ENCODE assay signal across 9 cellular contexts in genomic region chr11:105862736-105863367, GRCh38.
A peak's percentile ranks its signal among the peaks of the same experiment; 100 is the strongest.
DNase-seq lines count a peak whose midpoint lies in the region; ATAC-seq and TF ChIP-seq lines count a peak whose summit lies in the region.
"Had no signal": no experiment of that assay in that cellular context is flagged by ENCODE, and none has a peak within 500 bp of the region (broad histone marks: within the 10 kb centered on the region; RNA-seq: fewer than 3 reads in every experiment).

No MANE protein-coding gene starts in this region.

- H3K4me3 ChIP-seq in right lobe of liver: no peak overlapping the region

- TF ChIP-seq POLR2A in right lobe of liver (IDR thresholded peaks at IDR 0.05): no peak

- in situ Hi-C loops in ACHN (cut with HindIII; ENCODE audit: low pct_ligation_motif_present, low pct_unique_long_range_greater_than_20kb, low sequenced_read_pairs): no loop called here

- DNase-seq in ACHN (peak; percentile 64), NCI-H510A (lab: John Stamatoyannopoulos, UW) (peak; percentile 12), brain pericyte (ENCODE audit: low read depth, low spot score) (peak; percentile 13), right lobe of liver (no peak), GM19238 (ENCODE audit: insufficient read length, low spot score) (no peak)

- intact Hi-C loops in right lobe of liver (cut with DNase I): no loop called here

- H3K36me3 ChIP-seq in right lobe of liver: no peaks in the 10 kb centered on the region

- WGBS in right lobe of liver (ENCODE audit: insufficient coverage, low coverage, low lambda C conversion rate, missing lambda C conversion rate): 15% methylated on average over 3 of the region's 3 CpGs

- TF ChIP-seq CTCF in GM12874 (IDR thresholded peaks at IDR 0.05; ENCODE audit: insufficient read depth, low read depth, low read length) (peak; percentile 19; the same call in 1 of the 2 replicates), right lobe of liver (IDR thresholded peaks at IDR 0.05) (peak; percentile 53 to 66 (median 58))

- ATAC-seq in HG03159 (IDR thresholded peaks at IDR 0.05; ENCODE audit: unreplicated experiment) (peak; percentile 72), right lobe of liver (peak; percentile 45 to 66 (median 56)), HG02571 (IDR thresholded peaks at IDR 0.05; ENCODE audit: unreplicated experiment) (no peak)

- H3K4me1 ChIP-seq in right lobe of liver: no peaks in the 10 kb centered on the region

- no peak overlapping the region for H3K27ac ChIP-seq in right lobe of liver
- H3K27ac ChIP-seq: epithelial cell of prostate had no signal

- no peaks in the 10 kb centered on the region for H3K9me3 ChIP-seq in right lobe of liver

- no peaks in the 10 kb centered on the region for H3K27me3 ChIP-seq in right lobe of liver

Comparison
In these comparisons a context has a peak if more than half of its experiments do, and no peak if none do; other contexts are left out.
1. DNase-seq: peak in ACHN (single experiment), NCI-H510A (single experiment) and brain pericyte (single experiment); none in right lobe of liver (0 of 3) and GM19238 (single experiment).